In genomic region chrX:129790146-129790545, GRCh38 we compare ENCODE assay signal across 28 cellular contexts. TPM values are rescaled to one million over a fixed set of nuclear protein-coding genes. Genes with fewer than 3 reads are reported as not detected.
DNase-seq lines count a peak whose midpoint lies in the region; ATAC-seq, FAIRE-seq and TF ChIP-seq lines count a peak whose summit lies in the region.
"Had no signal": no experiment of that assay in that cellular context is flagged by ENCODE, and none has a peak within 500 bp of the region (broad histone marks: within the 10 kb centered on the region; RNA-seq: fewer than 3 reads in every experiment).

No MANE protein-coding gene starts in this region.

- no peaks in the 10 kb centered on the region for H3K9me1 ChIP-seq in K562 (ENCODE audit: control insufficient read depth, insufficient read depth, low read length)

- peaks cover 19% of the 10 kb centered on the region for H3K4me1 ChIP-seq in Loucy (ENCODE audit: insufficient read depth, low read length, poor library complexity, severe bottlenecking)
- H3K4me1 ChIP-seq in K562 (replicated peaks in 1 of 2; ENCODE audit: control insufficient read depth in 2 of 2, insufficient read depth in 2 of 2, low read length in 2 of 2) = peaks cover 13 to 20% of the 10 kb centered on the region in 2 experiments
- H3K4me1 ChIP-seq: colonic mucosa, left ventricle myocardium inferior, tibial nerve had no signal

- intact Hi-C loops in K562 (cut with micrococcal nuclease) = no loop called here

- peaks cover 3% of the 10 kb centered on the region; the same call in 1 of the 2 replicates for H3F3A ChIP-seq in Loucy (ENCODE audit: low read depth)

- no peak overlapping the region for H3K4me2 ChIP-seq in Loucy (ENCODE audit: low read depth, low read length, poor library complexity, severe bottlenecking)
- H3K4me2 ChIP-seq in K562 (ENCODE audit: insufficient read depth, low read length) = no peak overlapping the region
- H3K4me2 ChIP-seq: BLaER1 treated with 17β-estradiol and CSF1 and Interleukin-3, amounts not matched to agents 10 nM and 100 nM had no signal

- peaks cover 61% of the 10 kb centered on the region; the same call in 1 of the 2 replicates for H3K36me3 ChIP-seq in Loucy (ENCODE audit: insufficient read depth, low read length)
- no peaks in the 10 kb centered on the region for H3K36me3 ChIP-seq in K562 (ENCODE audit: control insufficient read depth, insufficient read depth, low read length)
- H3K36me3 ChIP-seq: colonic mucosa, left ventricle myocardium inferior, ovary, tibial nerve had no signal

- TF ChIP-seq CTCF in Loucy (conservative IDR thresholded peaks at IDR 0.05; ENCODE audit: low read length) (0 out of 2 replicates have a peak, but pooled peaks have one; percentile 15), K562 (IDR thresholded peaks at IDR 0.05 in 2 of 3, conservative IDR thresholded peaks at IDR 0.05 in 1 of 3; ENCODE audit: insufficient read depth in 2 of 3, low read depth in 1 of 3, low read length in 3 of 3) (peak in 1 of 3 experiments; percentile 7; a peak in 1 of 6 replicates), mesothelial cell of epicardium (IDR thresholded peaks at IDR 0.05; ENCODE audit: unreplicated experiment) (no peak)

- peak overlapping the region; percentile 12 for H3K27ac Mint-ChIP-seq in activated naive CD4-positive, alpha-beta T cell treated with anti-CD3 and anti-CD28 coated beads, Interleukin-2, amount 50 U/mL, for 24 hours
- H3K27ac Mint-ChIP-seq in mesothelial cell of epicardium = no peak overlapping the region

- POLR2A ChIA-PET in K562 (lab: Yijun Ruan, JAX) = interaction anchor here (1.2 kb wide), 1 partner anchor 16 kb away, joined by 3 read pairs; no protein-coding TSS in a partner anchor

- no peaks in the 10 kb centered on the region for H3K9me3 ChIP-seq in Loucy (ENCODE audit: insufficient read depth, low read depth, low read length)
- H3K9me3 ChIP-seq in K562 (replicated peaks; ENCODE audit: control insufficient read depth, insufficient read depth, low read depth, low read length) = no peaks in the 10 kb centered on the region
- H3K9me3 ChIP-seq: BLaER1 treated with 17β-estradiol and CSF1 and Interleukin-3, amounts not matched to agents 10 nM and 100 nM; colonic mucosa; left ventricle myocardium inferior; ovary; tibial nerve had no signal

- H3K4me1 Mint-ChIP-seq in activated naive CD4-positive, alpha-beta T cell treated with anti-CD3 and anti-CD28 coated beads, Interleukin-2, amount 50 U/mL, for 24 hours = peaks cover 23% of the 10 kb centered on the region
- H3K4me1 Mint-ChIP-seq in mesothelial cell of epicardium = no peaks in the 10 kb centered on the region

- peak; percentile 59 for ATAC-seq in K562
- ATAC-seq: activated T-cell treated with anti-CD3 and anti-CD28 coated beads, Interleukin-2, amount 50 U/mL, for 4 hours had no signal

- in situ Hi-C loops in K562 (cut with MboI) = no loop called here

- H3K4me3 Mint-ChIP-seq in activated naive CD4-positive, alpha-beta T cell treated with anti-CD3 and anti-CD28 coated beads, Interleukin-2, amount 50 U/mL, for 24 hours = no peak overlapping the region
- H3K4me3 Mint-ChIP-seq in mesothelial cell of epicardium = no peak overlapping the region
- H3K4me3 Mint-ChIP-seq: activated T-cell treated with anti-CD3 and anti-CD28 coated beads, Interleukin-2, amount 50 U/mL, for 4 hours had no signal

- H2AFZ ChIP-seq in Loucy (ENCODE audit: low read length) (no peak overlapping the region), K562 (ENCODE audit: low read depth, low read length) (no peak overlapping the region)

- no peak for TF ChIP-seq POLR2A in K562 (conservative IDR thresholded peaks at IDR 0.05)

- TF ChIP-seq RAD21 in K562 (CRISPR knock-in tag; conservative IDR thresholded peaks at IDR 0.05 in 1 of 2, IDR thresholded peaks at IDR 0.05 in 1 of 2) = no peak

- peaks cover 3% of the 10 kb centered on the region for H3K36me3 Mint-ChIP-seq in activated naive CD4-positive, alpha-beta T cell treated with anti-CD3 and anti-CD28 coated beads, Interleukin-2, amount 50 U/mL, for 24 hours
- H3K36me3 Mint-ChIP-seq in mesothelial cell of epicardium = no peaks in the 10 kb centered on the region

- H4K20me1 ChIP-seq in Loucy (ENCODE audit: insufficient read depth, low read length, poor library complexity, severe bottlenecking) = peaks cover 55% of the 10 kb centered on the region
- H4K20me1 ChIP-seq in K562 (replicated peaks; ENCODE audit: control insufficient read depth, insufficient read depth, low read length) = no peaks in the 10 kb centered on the region

- H3K27me3 ChIP-seq in Loucy (ENCODE audit: insufficient read depth, low read length, poor library complexity, severe bottlenecking) (no peaks in the 10 kb centered on the region), K562 (ENCODE audit: control insufficient read depth in 2 of 2, insufficient read depth in 2 of 2, low read length in 2 of 2) (no peaks in the 10 kb centered on the region)
- H3K27me3 ChIP-seq: colonic mucosa, ovary, tibial nerve had no signal

- no peak for DNase-seq in activated naive CD4-positive, alpha-beta T cell (lab: John Stamatoyannopoulos, UW)
- DNase-seq in K562 (ENCODE audit: extremely low read depth in 1 of 4, low spot score in 3 of 4) (no peak), NOMO-1 treated with dmso at 0.1 percent for 144 hours (lab: John Stamatoyannopoulos, UW; ENCODE audit: unreplicated experiment) (no peak), mucosa of gallbladder (ENCODE audit: low spot score) (no peak), mesothelial cell of epicardium (ENCODE audit: low spot score in 2 of 2, unreplicated experiment in 2 of 2) (no peak)
- DNase-seq: activated naive CD4-positive, alpha-beta T cell treated with Interleukin-2 at 50 U/mL for 16 hours; activated T-cell treated with anti-CD3 and anti-CD28 coated beads, Interleukin-2, amount 50 U/mL, for 4 hours; aorta; colonic mucosa; effector CD8-positive, alpha-beta T cell; islet precursor cell; KG1; left ventricle myocardium inferior; naive B cell; NCI-H1417 treated with DMSO at 0.1 percent for 48 hours; ovary; SIG-M5 had no signal

- no peak for FAIRE-seq in K562 (lab: Jason Lieb, UNC)
- FAIRE-seq: HTR-8/SVneo, RCC 7860 had no signal

- H3K79me2 ChIP-seq in Loucy (ENCODE audit: insufficient read depth, low read length) (peaks cover 55% of the 10 kb centered on the region), K562 (ENCODE audit: control insufficient read depth, insufficient read depth, low read length) (no peaks in the 10 kb centered on the region)

- H3K9ac ChIP-seq in Loucy (ENCODE audit: low read depth, low read length, poor library complexity, severe bottlenecking) (no peak overlapping the region), K562 (ENCODE audit: insufficient read depth in 1 of 2, low read depth in 2 of 2, low read length in 2 of 2) (no peak overlapping the region)
- H3K9ac ChIP-seq: BLaER1 treated with 17β-estradiol and CSF1 and Interleukin-3, amounts not matched to agents 10 nM and 100 nM had no signal

- no peaks in the 10 kb centered on the region for H3K27me3 Mint-ChIP-seq in activated naive CD4-positive, alpha-beta T cell treated with anti-CD3 and anti-CD28 coated beads, Interleukin-2, amount 50 U/mL, for 24 hours
- H3K27me3 Mint-ChIP-seq in mesothelial cell of epicardium (ENCODE audit: low read depth) = no peaks in the 10 kb centered on the region
- H3K27me3 Mint-ChIP-seq: naive B cell had no signal

- H3K9me2 ChIP-seq in Loucy (replicated peaks; ENCODE audit: low read depth, low read length) = no peaks in the 10 kb centered on the region

- no TSS peak for BruUV-seq in K562 (replicated peaks; lab: Mats Ljungman, UMichigan)

- WGBS in K562 (ENCODE audit: insufficient coverage, low coverage, missing lambda C conversion rate) = 46% methylated on average over 3 of the region's 3 CpGs

- H3K27ac ChIP-seq in K562 (ENCODE audit: extremely low read depth, low read depth, low read length) = no peak overlapping the region
- H3K27ac ChIP-seq: BLaER1 treated with 17β-estradiol and CSF1 and Interleukin-3, amounts not matched to agents 10 nM and 100 nM; colonic mucosa; left ventricle myocardium inferior; ovary; skin epidermis; tibial nerve had no signal

- TF ChIP-seq EP300 in K562 (IDR thresholded peaks at IDR 0.05; ENCODE audit: low read length) = no peak

- no peaks in the 10 kb centered on the region for H3K9me3 Mint-ChIP-seq in activated naive CD4-positive, alpha-beta T cell treated with anti-CD3 and anti-CD28 coated beads, Interleukin-2, amount 50 U/mL, for 24 hours
- peaks cover 4% of the 10 kb centered on the region for H3K9me3 Mint-ChIP-seq in mesothelial cell of epicardium
- H3K9me3 Mint-ChIP-seq: activated T-cell treated with anti-CD3 and anti-CD28 coated beads, Interleukin-2, amount 50 U/mL, for 4 hours; naive B cell had no signal

- no peak overlapping the region for H3K4me3 ChIP-seq in Loucy (ENCODE audit: low read length, poor library complexity, severe bottlenecking)
- no peak overlapping the region for H3K4me3 ChIP-seq in K562
- H3K4me3 ChIP-seq: BLaER1 treated with 17β-estradiol and CSF1 and Interleukin-3, amounts not matched to agents 10 nM and 100 nM; colonic mucosa; left ventricle myocardium inferior; ovary; skin epidermis; tibial nerve had no signal

- CTCF ChIA-PET in K562 (lab: Yijun Ruan, JAX; ENCODE audit: low intra/inter-chr PET ratio) = no interaction called here

RNA-seq across cellular contexts. Expression of gene SASH3, which starts 10.4 kb away (rescaled TPM):
- not detected in 2 replicates for total RNA-seq in K562 (2011; cell fraction: chromatin; rRNA removed; ENCODE audit: low replicate concordance)
- total RNA-seq in K562 (2011; cell fraction: nucleolus; rRNA removed) = not detected in 2 replicates
- total RNA-seq in K562 (2011; cell fraction: nucleoplasm; rRNA removed) = not detected in 2 replicates
- 0.08 and 0.14 TPM in 2 replicates for total RNA-seq in K562 (2014; rRNA removed)
- 0.06 and 0.07 TPM in 2 replicates for total RNA-seq in K562 (2014; rRNA removed; fragmentation: Illumina TruSeq; extraction: Trizol)
- total RNA-seq in K562 (2015; rRNA removed; fragmentation: Illumina TruSeq; extraction: Trizol) = 0.72 and 1.1 TPM in 2 replicates
- total RNA-seq in K562 (2021) = 0.34 and 0.35 TPM in 2 replicates
- 0.06 and 0.08 TPM in 2 replicates for polyA plus RNA-seq in K562 (2011; rRNA removed)
- polyA plus RNA-seq in K562 (2011; cell fraction: cytosol; rRNA removed) = 0.04 and 0.06 TPM in 2 replicates
- polyA plus RNA-seq in K562 (2011; cell fraction: nucleus; rRNA removed) = 0.04 and 0.07 TPM in 2 replicates
- polyA plus RNA-seq in K562 (2012) = 0.21 and 0.75 TPM in 2 replicates
- 0.10 and 0.14 TPM in 2 replicates for polyA plus RNA-seq in K562 (2014; fragmentation: Illumina TruSeq; extraction: Trizol)
- under 1 TPM; 0.03 to 0.06 TPM for polyA plus RNA-seq in K562 (2014; fragmentation: Nextera tagmentation; extraction: Ambion mirVana)
- 0.08 and 0.13 TPM in 2 replicates for polyA plus RNA-seq in K562 (2014; rRNA removed)
- polyA minus RNA-seq in K562 (2011; rRNA and poly(A)+ RNA removed) = not detected in 2 replicates
- polyA minus RNA-seq in K562 (2011; cell fraction: cytosol; rRNA and poly(A)+ RNA removed) = not detected in 2 replicates
- not detected in 2 replicates for polyA minus RNA-seq in K562 (2011; cell fraction: nucleus; rRNA and poly(A)+ RNA removed)
- 13.6 TPM for total RNA-seq in mucosa of gallbladder
- not detected in 3 replicates for total RNA-seq in mesothelial cell of epicardium
- total RNA-seq: epithelial cell of proximal tubule, NCI-H460, renal cortical epithelial cell had no signal
- polyA plus RNA-seq: AG04450 had no signal

RNA-seq across cellular contexts. Expression of gene XPNPEP2, which starts 51.4 kb away (rescaled TPM):
- total RNA-seq in K562 (2011; cell fraction: chromatin; rRNA removed; ENCODE audit: low replicate concordance) = not detected in 2 replicates
- not detected in 2 replicates for total RNA-seq in K562 (2011; cell fraction: nucleolus; rRNA removed)
- total RNA-seq in K562 (2011; cell fraction: nucleoplasm; rRNA removed) = not detected in 2 replicates
- total RNA-seq in K562 (2014; rRNA removed) (not detected in 2 replicates), K562 (2014; rRNA removed; fragmentation: Illumina TruSeq; extraction: Trizol) (not detected in 2 replicates), K562 (2015; rRNA removed; fragmentation: Illumina TruSeq; extraction: Trizol) (not detected in 2 replicates), K562 (2021) (0.04 TPM in 1 of 2 replicates, not detected in the other), mucosa of gallbladder (2.0 TPM), mesothelial cell of epicardium (3.5 to 4.2 TPM (median 4.0 TPM) in 3 replicates)
- polyA plus RNA-seq in K562 (2011; rRNA removed) (0.01 TPM in 1 of 2 replicates, not detected in the other), K562 (2014; fragmentation: Illumina TruSeq; extraction: Trizol) (0.13 TPM in 1 of 2 replicates, not detected in the other), K562 (2014; fragmentation: Nextera tagmentation; extraction: Ambion mirVana) (under 1 TPM in 1 of 2 experiments, not detected in 1; 0.03 TPM), K562 (2014; rRNA removed) (0.19 TPM in 1 of 2 replicates, not detected in the other)
- polyA plus RNA-seq in K562 (2011; cell fraction: cytosol; rRNA removed) = 0.03 and 0.04 TPM in 2 replicates
- not detected in 2 replicates for polyA plus RNA-seq in K562 (2011; cell fraction: nucleus; rRNA removed)
- polyA plus RNA-seq in K562 (2012) = 0.05 and 0.11 TPM in 2 replicates
- not detected in 2 replicates for polyA minus RNA-seq in K562 (2011; rRNA and poly(A)+ RNA removed)
- polyA minus RNA-seq in K562 (2011; cell fraction: cytosol; rRNA and poly(A)+ RNA removed) = not detected in 2 replicates
- polyA minus RNA-seq in K562 (2011; cell fraction: nucleus; rRNA and poly(A)+ RNA removed) = not detected in 2 replicates
- total RNA-seq: epithelial cell of proximal tubule, NCI-H460, renal cortical epithelial cell had no signal

RNA-seq across cellular contexts. Expression of gene ZDHHC9, which starts 53.5 kb away (rescaled TPM):
- total RNA-seq in K562 (2011; cell fraction: chromatin; rRNA removed; ENCODE audit: low replicate concordance) = 58.2 and 65.0 TPM in 2 replicates
- total RNA-seq in K562 (2011; cell fraction: nucleolus; rRNA removed) = 40.9 and 44.1 TPM in 2 replicates
- 73.5 and 116 TPM in 2 replicates for total RNA-seq in K562 (2011; cell fraction: nucleoplasm; rRNA removed)
- total RNA-seq in K562 (2014; rRNA removed) = 7.2 and 10.8 TPM in 2 replicates
- 9.3 and 10.5 TPM in 2 replicates for total RNA-seq in K562 (2014; rRNA removed; fragmentation: Illumina TruSeq; extraction: Trizol)
- total RNA-seq in K562 (2015; rRNA removed; fragmentation: Illumina TruSeq; extraction: Trizol) = 6.4 and 6.8 TPM in 2 replicates
- 16.9 and 18.8 TPM in 2 replicates for total RNA-seq in K562 (2021)
- 13.1 and 18.9 TPM in 2 replicates for polyA plus RNA-seq in K562 (2011; rRNA removed)
- polyA plus RNA-seq in K562 (2011; cell fraction: cytosol; rRNA removed) = 9.3 and 14.3 TPM in 2 replicates
- polyA plus RNA-seq in K562 (2011; cell fraction: nucleus; rRNA removed) = 20.4 and 22.9 TPM in 2 replicates
- polyA plus RNA-seq in K562 (2012) = 10.3 and 17.4 TPM in 2 replicates
- 17.8 and 22.4 TPM in 2 replicates for polyA plus RNA-seq in K562 (2014; fragmentation: Illumina TruSeq; extraction: Trizol)
- polyA plus RNA-seq in K562 (2014; fragmentation: Nextera tagmentation; extraction: Ambion mirVana) = 1 to 10 TPM; 7.2 to 7.3 TPM
- polyA plus RNA-seq in K562 (2014; rRNA removed) = 8.0 and 9.1 TPM in 2 replicates
- 22.8 and 24.8 TPM in 2 replicates for polyA minus RNA-seq in K562 (2011; rRNA and poly(A)+ RNA removed)
- 13.8 and 17.3 TPM in 2 replicates for polyA minus RNA-seq in K562 (2011; cell fraction: cytosol; rRNA and poly(A)+ RNA removed)
- polyA minus RNA-seq in K562 (2011; cell fraction: nucleus; rRNA and poly(A)+ RNA removed) = 14.1 and 22.1 TPM in 2 replicates
- 32.9 TPM for total RNA-seq in mucosa of gallbladder
- total RNA-seq in mesothelial cell of epicardium = 30.2 to 33.1 TPM (median 32.2 TPM) in 3 replicates
